9 cellular contexts compared by ENCODE assay signal in genomic region chr22:23225724-23226496, GRCh38. TPM values are rescaled to one million over a fixed set of nuclear protein-coding genes. Genes with fewer than 3 reads are reported as not detected.
A peak's percentile ranks its signal among the peaks of the same experiment; 100 is the strongest.
DNase-seq lines count a peak whose midpoint lies in the region; ATAC-seq and TF ChIP-seq lines count a peak whose summit lies in the region.
"Had no signal": no experiment of that assay in that cellular context is flagged by ENCODE, and none has a peak within 500 bp of the region (broad histone marks: within the 10 kb centered on the region; RNA-seq: fewer than 3 reads in every experiment).

No MANE protein-coding gene starts in this region.

- peak overlapping the region; percentile 70 for H3K27ac ChIP-seq in upper lobe of right lung

- H3K27me3 Mint-ChIP-seq in activated naive CD4-positive, alpha-beta T cell treated with anti-CD3 and anti-CD28 coated beads, Interleukin-2, amount 10 ng/mL, durations not matched to agents 7 days and 5 days, result no peaks in the 10 kb centered on the region
- no peaks in the 10 kb centered on the region for H3K27me3 Mint-ChIP-seq in activated naive CD8-positive, alpha-beta T cell treated with anti-CD3 and anti-CD28 coated beads, Interleukin-2, amount 50 U/mL, for 24 hours

- H3K36me3 Mint-ChIP-seq in activated naive CD4-positive, alpha-beta T cell treated with anti-CD3 and anti-CD28 coated beads, Interleukin-2, amount 10 ng/mL, durations not matched to agents 7 days and 5 days, result peaks cover 41% of the 10 kb centered on the region
- peaks cover 26% of the 10 kb centered on the region for H3K36me3 Mint-ChIP-seq in activated naive CD8-positive, alpha-beta T cell treated with anti-CD3 and anti-CD28 coated beads, Interleukin-2, amount 50 U/mL, for 24 hours (ENCODE audit: low read depth)

- ATAC-seq in activated naive CD8-positive, alpha-beta T cell treated with anti-CD3 and anti-CD28 coated beads, Interleukin-2, amount 50 U/mL, for 24 hours, result peak; percentile 54
- peak; percentile 79 for ATAC-seq in upper lobe of right lung
- no peak for ATAC-seq in HG03521 (IDR thresholded peaks at IDR 0.05; ENCODE audit: unreplicated experiment)
- ATAC-seq: Panc1 had no signal

- peak; percentile 75 for DNase-seq in activated naive CD4-positive, alpha-beta T cell treated with anti-CD3 and anti-CD28 coated beads, Interleukin-2, amount 10 ng/mL, durations not matched to agents 7 days and 5 days
- no peak for DNase-seq in activated naive CD4-positive, alpha-beta T cell treated with anti-CD3 and anti-CD28 coated beads, Interleukin-2, amount 50 U/mL, for 16 hours
- DNase-seq in activated naive CD8-positive, alpha-beta T cell treated with anti-CD3 and anti-CD28 coated beads, Interleukin-2, amount 50 U/mL, for 24 hours, result no peak
- DNase-seq in kidney tubule cell (ENCODE audit: low spot score), result peak; percentile 62
- peak; percentile 85 for DNase-seq in upper lobe of right lung
- DNase-seq in BE2C, result no peak
- DNase-seq in NCI-H2196 (lab: John Stamatoyannopoulos, UW; ENCODE audit: unreplicated experiment), result no peak

- H3K4me3 ChIP-seq in upper lobe of right lung (no peak overlapping the region), BE2C (ENCODE audit: low read depth, low read length) (no peak overlapping the region)

- H3K9me3 Mint-ChIP-seq in activated naive CD4-positive, alpha-beta T cell treated with anti-CD3 and anti-CD28 coated beads, Interleukin-2, amount 10 ng/mL, durations not matched to agents 7 days and 5 days, result peaks cover 24% of the 10 kb centered on the region
- H3K9me3 Mint-ChIP-seq in activated naive CD8-positive, alpha-beta T cell treated with anti-CD3 and anti-CD28 coated beads, Interleukin-2, amount 50 U/mL, for 24 hours, result peaks cover 15% of the 10 kb centered on the region

- H3K9me3 ChIP-seq in upper lobe of right lung (no peaks in the 10 kb centered on the region), BE2C (no peaks in the 10 kb centered on the region)

- H3K4me1 Mint-ChIP-seq in activated naive CD4-positive, alpha-beta T cell treated with anti-CD3 and anti-CD28 coated beads, Interleukin-2, amount 10 ng/mL, durations not matched to agents 7 days and 5 days, result peaks cover 84% of the 10 kb centered on the region
- peaks cover 72% of the 10 kb centered on the region for H3K4me1 Mint-ChIP-seq in activated naive CD8-positive, alpha-beta T cell treated with anti-CD3 and anti-CD28 coated beads, Interleukin-2, amount 50 U/mL, for 24 hours

- H3K27me3 ChIP-seq in upper lobe of right lung (no peaks in the 10 kb centered on the region), BE2C (no peaks in the 10 kb centered on the region)

- intact Hi-C loops in upper lobe of right lung (cut with DNase I), result loop anchor here (2.0 kb wide), 1 partner anchor 43 kb away; no protein-coding TSS in a partner anchor

- CTCF ChIA-PET in activated naive CD4-positive, alpha-beta T cell treated with anti-CD3 and anti-CD28 coated beads, Interleukin-2, amount 10 ng/mL, durations not matched to agents 7 days and 5 days (lab: Charles Lee), result interaction anchor here (0.7 to 2.2 kb wide), 5 partner anchors 8 to 56 kb away, joined by 3 to 7 read pairs (median 3); no protein-coding TSS in a partner anchor

- H3K4me3 Mint-ChIP-seq in activated naive CD4-positive, alpha-beta T cell treated with anti-CD3 and anti-CD28 coated beads, Interleukin-2, amount 10 ng/mL, durations not matched to agents 7 days and 5 days, result peak overlapping the region; percentile 35
- no peak overlapping the region for H3K4me3 Mint-ChIP-seq in activated naive CD8-positive, alpha-beta T cell treated with anti-CD3 and anti-CD28 coated beads, Interleukin-2, amount 50 U/mL, for 24 hours

- no peaks in the 10 kb centered on the region for H3K36me3 ChIP-seq in upper lobe of right lung
- no peaks in the 10 kb centered on the region for H3K36me3 ChIP-seq in BE2C

- H3K4me1 ChIP-seq in upper lobe of right lung (peaks cover 62% of the 10 kb centered on the region), BE2C (peaks cover 26% of the 10 kb centered on the region)

- peak overlapping the region; percentile 98 for H3K27ac Mint-ChIP-seq in activated naive CD4-positive, alpha-beta T cell treated with anti-CD3 and anti-CD28 coated beads, Interleukin-2, amount 10 ng/mL, durations not matched to agents 7 days and 5 days
- H3K27ac Mint-ChIP-seq in activated naive CD8-positive, alpha-beta T cell treated with anti-CD3 and anti-CD28 coated beads, Interleukin-2, amount 50 U/mL, for 24 hours, result peak overlapping the region; percentile 70

- no peak for TF ChIP-seq CTCF in upper lobe of right lung (IDR thresholded peaks at IDR 0.05)
- TF ChIP-seq CTCF in BE2C (IDR thresholded peaks at IDR 0.05; ENCODE audit: low read depth, low read length), result no peak

RNA-seq across cellular contexts. Expression of gene BCR, which starts 45.6 kb away (rescaled TPM):
- total RNA-seq in upper lobe of right lung, result 78.3 TPM
- polyA plus RNA-seq in BE2C (2012; ENCODE audit: insufficient read depth, insufficient read length, low read depth), result 59.1 TPM

Comparison
In these comparisons a context has a peak if more than half of its experiments do, and no peak if none do; other contexts are left out.
1. DNase-seq: peak in activated naive CD4-positive, alpha-beta T cell treated with anti-CD3 and anti-CD28 coated beads, Interleukin-2, amount 10 ng/mL, durations not matched to agents 7 days and 5 days (single experiment), kidney tubule cell (single experiment) and upper lobe of right lung (single experiment); none in activated naive CD4-positive, alpha-beta T cell treated with anti-CD3 and anti-CD28 coated beads, Interleukin-2, amount 50 U/mL, for 16 hours (single experiment), activated naive CD8-positive, alpha-beta T cell treated with anti-CD3 and anti-CD28 coated beads, Interleukin-2, amount 50 U/mL, for 24 hours (single experiment), BE2C (single experiment) and NCI-H2196 (single experiment).